In the genomic region with DNA sequence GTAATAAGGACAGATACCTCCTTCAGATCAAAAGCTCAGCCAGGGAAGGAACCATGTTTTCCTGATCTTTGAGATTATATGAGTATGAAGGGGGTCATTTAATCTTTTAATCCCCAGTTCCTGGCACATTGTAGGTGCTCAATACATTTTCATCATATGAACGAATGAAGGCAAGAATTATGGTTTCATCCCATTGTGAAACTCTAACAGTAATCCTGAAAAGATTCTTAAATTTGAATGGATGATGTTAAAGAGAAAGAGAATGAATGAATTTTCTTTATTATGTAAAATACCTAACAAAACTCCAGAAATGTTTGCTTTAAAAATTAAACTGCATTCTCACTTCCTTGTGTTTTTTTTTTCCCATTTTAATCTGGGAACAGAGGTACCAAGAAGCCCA, we compare ENCODE assay signal across 17 cellular contexts.
A peak's percentile ranks its signal among the peaks of the same experiment; 100 is the strongest.
DNase-seq lines count a peak whose midpoint lies in the region; ATAC-seq lines count a peak whose summit lies in the region.
"Had no signal": no experiment of that assay in that cellular context is flagged by ENCODE, and none has a peak within 500 bp of the region (broad histone marks: within the 10 kb centered on the region; RNA-seq: fewer than 3 reads in every experiment).

No MANE protein-coding gene starts in this region.

- no peaks in the 10 kb centered on the region for H3K27me3 Mint-ChIP-seq in activated T-cell treated with anti-CD3 and anti-CD28 coated beads, Interleukin-2, amount 50 U/mL, for 24 hours
- H3K27me3 Mint-ChIP-seq in activated naive CD4-positive, alpha-beta T cell treated with anti-CD3 and anti-CD28 coated beads, Interleukin-2, amount 50 U/mL, for 24 hours, result no peaks in the 10 kb centered on the region
- no peaks in the 10 kb centered on the region for H3K27me3 Mint-ChIP-seq in activated naive CD4-positive, alpha-beta T cell treated with anti-CD3 and anti-CD28 coated beads, Interleukin-2, amount 10 ng/mL, durations not matched to agents 7 days and 5 days
- H3K27me3 Mint-ChIP-seq in activated T-helper 17 cell treated with anti-CD3 and anti-CD28 coated beads, Interleukin-2, amount 50 U/mL, for 72 hours, result no peaks in the 10 kb centered on the region
- H3K27me3 Mint-ChIP-seq: CD4-positive, CD25-positive, alpha-beta regulatory T cell; CD8-positive, alpha-beta memory T cell had no signal

- H3K4me1 Mint-ChIP-seq in activated T-cell treated with anti-CD3 and anti-CD28 coated beads, Interleukin-2, amount 50 U/mL, for 24 hours (ENCODE audit: low read depth), result peaks cover 10% of the 10 kb centered on the region
- H3K4me1 Mint-ChIP-seq in activated naive CD4-positive, alpha-beta T cell treated with anti-CD3 and anti-CD28 coated beads, Interleukin-2, amount 50 U/mL, for 24 hours, result peaks cover 43% of the 10 kb centered on the region
- peaks cover 6% of the 10 kb centered on the region for H3K4me1 Mint-ChIP-seq in activated naive CD4-positive, alpha-beta T cell treated with anti-CD3 and anti-CD28 coated beads, Interleukin-2, amount 10 ng/mL, durations not matched to agents 7 days and 5 days
- peaks cover 24% of the 10 kb centered on the region for H3K4me1 Mint-ChIP-seq in activated T-helper 17 cell treated with anti-CD3 and anti-CD28 coated beads, Interleukin-2, amount 50 U/mL, for 72 hours

- H3K27ac Mint-ChIP-seq in activated T-cell treated with anti-CD3 and anti-CD28 coated beads, Interleukin-2, amount 50 U/mL, for 24 hours, result no peak overlapping the region
- no peak overlapping the region for H3K27ac Mint-ChIP-seq in activated naive CD4-positive, alpha-beta T cell treated with anti-CD3 and anti-CD28 coated beads, Interleukin-2, amount 50 U/mL, for 24 hours
- H3K27ac Mint-ChIP-seq in activated naive CD4-positive, alpha-beta T cell treated with anti-CD3 and anti-CD28 coated beads, Interleukin-2, amount 10 ng/mL, durations not matched to agents 7 days and 5 days, result no peak overlapping the region
- peak overlapping the region; percentile 61 for H3K27ac Mint-ChIP-seq in activated T-helper 17 cell treated with anti-CD3 and anti-CD28 coated beads, Interleukin-2, amount 50 U/mL, for 72 hours
- H3K27ac Mint-ChIP-seq: CD4-positive, CD25-positive, alpha-beta regulatory T cell; CD8-positive, alpha-beta memory T cell had no signal

- H3K9me3 Mint-ChIP-seq in activated T-cell treated with anti-CD3 and anti-CD28 coated beads, Interleukin-2, amount 50 U/mL, for 24 hours, result no peaks in the 10 kb centered on the region
- H3K9me3 Mint-ChIP-seq in activated naive CD4-positive, alpha-beta T cell treated with anti-CD3 and anti-CD28 coated beads, Interleukin-2, amount 50 U/mL, for 24 hours, result no peaks in the 10 kb centered on the region
- peaks cover 3% of the 10 kb centered on the region for H3K9me3 Mint-ChIP-seq in activated naive CD4-positive, alpha-beta T cell treated with anti-CD3 and anti-CD28 coated beads, Interleukin-2, amount 10 ng/mL, durations not matched to agents 7 days and 5 days
- H3K9me3 Mint-ChIP-seq in activated T-helper 17 cell treated with anti-CD3 and anti-CD28 coated beads, Interleukin-2, amount 50 U/mL, for 72 hours, result no peaks in the 10 kb centered on the region
- H3K9me3 Mint-ChIP-seq: CD4-positive, CD25-positive, alpha-beta regulatory T cell; CD8-positive, alpha-beta memory T cell had no signal

- CTCF ChIA-PET in activated naive CD4-positive, alpha-beta T cell treated with anti-CD3 and anti-CD28 coated beads, Interleukin-2, amount 10 ng/mL, durations not matched to agents 7 days and 5 days (lab: Charles Lee), result interaction anchor here (1.6 to 2.0 kb wide), 2 partner anchors 31 to 257 kb away, joined by 6 to 8 read pairs; partner anchors contain the start of gene MAML2

- no peak for DNase-seq in activated T-cell treated with anti-CD3 and anti-CD28 coated beads, Interleukin-2, amount 50 U/mL, for 24 hours
- no peak for DNase-seq in activated T-cell treated with anti-CD3 and anti-CD28 coated beads, Interleukin-2, amount 50 U/mL, for 48 hours
- no peak for DNase-seq in activated naive CD4-positive, alpha-beta T cell treated with anti-CD3 and anti-CD28 coated beads, Interleukin-2, amount 10 ng/mL, durations not matched to agents 7 days and 5 days
- no peak for DNase-seq in nucleus accumbens (lab: John Stamatoyannopoulos, UW)
- DNase-seq in HuH-7.5 (ENCODE audit: low spot score), result no peak
- DNase-seq: ACHN; BE2C; C1 segment of cervical spinal cord; CD4-positive, CD25-positive, alpha-beta regulatory T cell; CD8-positive, alpha-beta memory T cell; COR-L47; DMS 273 treated with DMSO at 0.1 percent for 48 hours; DMS53; DND-41; HCEC 1CT had no signal

- peak overlapping the region; percentile 52 for H3K4me3 Mint-ChIP-seq in activated T-cell treated with anti-CD3 and anti-CD28 coated beads, Interleukin-2, amount 50 U/mL, for 24 hours
- H3K4me3 Mint-ChIP-seq in activated naive CD4-positive, alpha-beta T cell treated with anti-CD3 and anti-CD28 coated beads, Interleukin-2, amount 50 U/mL, for 24 hours, result peak overlapping the region; percentile 82
- no peak overlapping the region for H3K4me3 Mint-ChIP-seq in activated naive CD4-positive, alpha-beta T cell treated with anti-CD3 and anti-CD28 coated beads, Interleukin-2, amount 10 ng/mL, durations not matched to agents 7 days and 5 days
- no peak overlapping the region for H3K4me3 Mint-ChIP-seq in activated T-helper 17 cell treated with anti-CD3 and anti-CD28 coated beads, Interleukin-2, amount 50 U/mL, for 72 hours
- H3K4me3 Mint-ChIP-seq: CD4-positive, CD25-positive, alpha-beta regulatory T cell; CD8-positive, alpha-beta memory T cell had no signal

- peaks cover 55% of the 10 kb centered on the region for H3K36me3 Mint-ChIP-seq in activated T-cell treated with anti-CD3 and anti-CD28 coated beads, Interleukin-2, amount 50 U/mL, for 24 hours (ENCODE audit: low read depth)
- H3K36me3 Mint-ChIP-seq in activated naive CD4-positive, alpha-beta T cell treated with anti-CD3 and anti-CD28 coated beads, Interleukin-2, amount 50 U/mL, for 24 hours, result peaks cover 16% of the 10 kb centered on the region
- peaks cover 43% of the 10 kb centered on the region for H3K36me3 Mint-ChIP-seq in activated naive CD4-positive, alpha-beta T cell treated with anti-CD3 and anti-CD28 coated beads, Interleukin-2, amount 10 ng/mL, durations not matched to agents 7 days and 5 days
- H3K36me3 Mint-ChIP-seq in activated T-helper 17 cell treated with anti-CD3 and anti-CD28 coated beads, Interleukin-2, amount 50 U/mL, for 72 hours (ENCODE audit: low read depth), result peaks cover 17% of the 10 kb centered on the region

- ATAC-seq in activated T-helper 17 cell treated with anti-CD3 and anti-CD28 coated beads, Interleukin-2, amount 50 U/mL, for 72 hours (replicated peaks), result no peak

Comparison
In these comparisons a context has a peak if more than half of its experiments do, and no peak if none do; other contexts are left out.
1. H3K4me3 Mint-ChIP-seq: peak in activated T-cell treated with anti-CD3 and anti-CD28 coated beads, Interleukin-2, amount 50 U/mL, for 24 hours (single experiment) and activated naive CD4-positive, alpha-beta T cell treated with anti-CD3 and anti-CD28 coated beads, Interleukin-2, amount 50 U/mL, for 24 hours (single experiment); none in activated naive CD4-positive, alpha-beta T cell treated with anti-CD3 and anti-CD28 coated beads, Interleukin-2, amount 10 ng/mL, durations not matched to agents 7 days and 5 days (single experiment) and activated T-helper 17 cell treated with anti-CD3 and anti-CD28 coated beads, Interleukin-2, amount 50 U/mL, for 72 hours (single experiment).